27 cellular contexts compared by ENCODE assay signal in genomic region chr3:29181872-29182271, GRCh38.
"Had no signal": no experiment of that assay in that cellular context is flagged by ENCODE, and none has a peak within 500 bp of the region (broad histone marks: within the 10 kb centered on the region; RNA-seq: fewer than 3 reads in every experiment).

No MANE protein-coding gene starts in this region.

- ATAC-seq: activated T-helper 17 cell treated with anti-CD3 and anti-CD28 coated beads, Interleukin-2, amount 50 U/mL, for 72 hours; PC-3; T-cell had no signal

- H3K4me3 ChIP-seq: cardiac muscle cell, SK-N-MC had no signal

- H3K27ac ChIP-seq: brain microvascular endothelial cell, cardiac muscle cell, SK-N-MC, VCaP had no signal

- H3K4me3 Mint-ChIP-seq: activated CD4-positive, alpha-beta memory T cell treated with anti-CD3 and anti-CD28 coated beads for 36 hours; activated CD4-positive, alpha-beta T cell treated with anti-CD3 and anti-CD28 coated beads, Interleukin-2, amount 10 ng/mL, durations not matched to agents 7 days and 5 days; activated naive CD4-positive, alpha-beta T cell treated with anti-CD3 and anti-CD28 coated beads for 36 hours; activated naive CD8-positive, alpha-beta T cell; activated T-helper 17 cell treated with anti-CD3 and anti-CD28 coated beads, Interleukin-2, amount 50 U/mL, for 72 hours; T-cell had no signal

- H3K9me3 Mint-ChIP-seq: activated naive CD4-positive, alpha-beta T cell treated with anti-CD3 and anti-CD28 coated beads for 36 hours had no signal

- H3K27me3 Mint-ChIP-seq: activated CD4-positive, alpha-beta memory T cell treated with anti-CD3 and anti-CD28 coated beads for 36 hours; activated CD4-positive, alpha-beta T cell treated with anti-CD3 and anti-CD28 coated beads, Interleukin-2, amount 10 ng/mL, durations not matched to agents 7 days and 5 days; activated naive CD8-positive, alpha-beta T cell; activated T-helper 17 cell treated with anti-CD3 and anti-CD28 coated beads, Interleukin-2, amount 50 U/mL, for 72 hours; T-cell had no signal

- H3K4me1 Mint-ChIP-seq: activated T-helper 17 cell treated with anti-CD3 and anti-CD28 coated beads, Interleukin-2, amount 50 U/mL, for 72 hours had no signal

- H3K27me3 ChIP-seq: brain microvascular endothelial cell, cardiac muscle cell had no signal

- H3K36me3 Mint-ChIP-seq: activated CD4-positive, alpha-beta memory T cell treated with anti-CD3 and anti-CD28 coated beads for 36 hours; T-cell had no signal

- DNase-seq: activated CD4-positive, alpha-beta memory T cell treated with anti-CD3 and anti-CD28 coated beads for 36 hours; activated CD4-positive, alpha-beta T cell treated with anti-CD3 and anti-CD28 coated beads, Interleukin-2, amount 10 ng/mL, durations not matched to agents 7 days and 5 days; activated CD4-positive, CD25-positive, alpha-beta regulatory T cell; activated CD8-positive, alpha-beta memory T cell treated with anti-CD3 and anti-CD28 coated beads for 24 hours; activated gamma-delta T cell; activated naive CD4-positive, alpha-beta T cell treated with anti-CD3 and anti-CD28 coated beads for 36 hours; activated T-cell treated with anti-CD3 and anti-CD28 coated beads, Interleukin-2, amount 50 U/mL, for 48 hours; brain microvascular endothelial cell; cerebellar nuclear complex; IMR-90; KBM-7; NCI-H1092; NCI-H1417; NCI-H1694 treated with DMSO at 0.1 percent for 48 hours; NCI-H2029 treated with DMSO at 0.1 percent for 48 hours; NCI-H345; NCI-H524; PC-3; SIG-M5; T-cell; T-helper 2 cell; T1000 had no signal

- H3K36me3 ChIP-seq: brain microvascular endothelial cell, cardiac muscle cell had no signal
